Comparison of ENCODE assay signal across 8 cellular contexts in the genomic region with DNA sequence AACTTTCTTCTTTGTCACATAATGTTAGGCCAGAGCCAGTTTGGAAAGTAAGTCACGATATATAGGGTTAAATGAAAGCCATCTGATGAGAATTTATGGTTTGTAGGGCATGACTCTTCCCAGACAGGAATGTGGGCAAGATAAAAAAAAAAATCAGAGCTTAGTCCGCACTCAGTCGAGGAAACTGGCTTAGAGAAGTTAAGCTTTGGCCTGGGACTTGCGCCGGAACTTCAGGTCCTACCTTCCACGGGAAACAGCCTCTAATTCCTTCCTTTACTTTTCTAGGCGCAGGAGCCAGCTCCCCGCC. TPM values are rescaled to one million over a fixed set of nuclear protein-coding genes. Genes with fewer than 3 reads are reported as not detected.
DNase-seq lines count a peak whose midpoint lies in the region; TF ChIP-seq lines count a peak whose summit lies in the region.

No MANE protein-coding gene starts in this region.

- no peak for TF ChIP-seq CTCF in GM06990 (IDR thresholded peaks at IDR 0.05; ENCODE audit: insufficient read depth, low read length, poor library complexity, severe bottlenecking)
- no peak for TF ChIP-seq CTCF in fibroblast of lung (conservative IDR thresholded peaks at IDR 0.05 in 1 of 2, IDR thresholded peaks at IDR 0.05 in 1 of 2; ENCODE audit: low read depth in 1 of 2, low read length in 2 of 2)
- TF ChIP-seq CTCF in prostate gland (IDR thresholded peaks at IDR 0.05), result no peak
- no peak for TF ChIP-seq CTCF in GM13977 (IDR thresholded peaks at IDR 0.05; ENCODE audit: extremely low read depth, insufficient read depth, missing control alignments)

- TF ChIP-seq POLR2A in prostate gland (IDR thresholded peaks at IDR 0.05), result no peak

- H3K4me1 ChIP-seq in SJSA1 (replicated peaks) (peaks cover 18% of the 10 kb centered on the region), fibroblast of lung (ENCODE audit: control insufficient read depth, extremely low read depth, insufficient read depth, low read length) (no peaks in the 10 kb centered on the region), prostate gland (replicated peaks) (peaks cover 7% of the 10 kb centered on the region)

- H3K27ac ChIP-seq in SJSA1, result peak overlapping the region; percentile 85; the same call in 1 of the 2 replicates
- peak overlapping the region; percentile 99 for H3K27ac ChIP-seq in fibroblast of lung (ENCODE audit: insufficient read depth, low read length)
- peak overlapping the region; percentile 95 to 96 for H3K27ac ChIP-seq in prostate gland

- intact Hi-C loops in prostate gland (cut with DNase I), result no loop called here

- DNase-seq in GM06990 (ENCODE audit: extremely low read depth, insufficient read length) (no peak), SJSA1 (ENCODE audit: low read depth in 1 of 2, low spot score in 2 of 2) (no peak), fibroblast of lung (ENCODE audit: low read depth in 2 of 2) (no peak), prostate gland (ENCODE audit: low spot score) (no peak), GF-D8 (lab: John Stamatoyannopoulos, UW) (no peak), GM13977 (ENCODE audit: low spot score) (no peak), DMS114 treated with DMSO at 0.1 percent for 48 hours (lab: John Stamatoyannopoulos, UW; ENCODE audit: unreplicated experiment) (no peak), DMS53 treated with DMSO at 0.1 percent for 48 hours (lab: John Stamatoyannopoulos, UW; ENCODE audit: unreplicated experiment) (no peak)

- H3K27me3 ChIP-seq in GM06990 (replicated peaks; ENCODE audit: control insufficient read depth, insufficient read depth, low read length) (no peaks in the 10 kb centered on the region), SJSA1 (replicated peaks) (no peaks in the 10 kb centered on the region), fibroblast of lung (ENCODE audit: control insufficient read depth, insufficient read depth, low read length) (no peaks in the 10 kb centered on the region), prostate gland (replicated peaks; ENCODE audit: insufficient read depth) (no peaks in the 10 kb centered on the region)

- H3K9ac ChIP-seq in fibroblast of lung (ENCODE audit: insufficient read depth, low read length), result peak overlapping the region; percentile 97

- WGBS in prostate gland, result 0% methylated on average over 8 of the region's 8 CpGs

- peak overlapping the region; percentile 96 for H3K4me3 ChIP-seq in GM06990 (replicated peaks; ENCODE audit: low read depth, low read length)
- peak overlapping the region; percentile 65 for H3K4me3 ChIP-seq in SJSA1
- H3K4me3 ChIP-seq in fibroblast of lung (replicated peaks in 1 of 4; ENCODE audit: control extremely low read depth in 1 of 4, insufficient read depth in 1 of 4, low read depth in 3 of 4, low read length in 4 of 4), result peak overlapping the region; percentile 73 to 95 (median 84)
- peak overlapping the region; percentile 96 to 99 for H3K4me3 ChIP-seq in prostate gland

- H4K20me1 ChIP-seq in fibroblast of lung (ENCODE audit: control insufficient read depth, extremely low read depth, insufficient read depth, low read length), result no peaks in the 10 kb centered on the region

- H3K9me3 ChIP-seq in SJSA1 (replicated peaks) (no peaks in the 10 kb centered on the region), fibroblast of lung (ENCODE audit: control insufficient read depth, insufficient read depth, low read depth, low read length) (no peaks in the 10 kb centered on the region), prostate gland (no peaks in the 10 kb centered on the region)

- peaks cover 67% of the 10 kb centered on the region for H3K79me2 ChIP-seq in fibroblast of lung (ENCODE audit: control insufficient read depth, insufficient read depth, low read length)

- in situ Hi-C loops in GM13977 (cut with MboI; ENCODE audit: low pct_unique_long_range_greater_than_20kb, low sequenced_read_pairs, unreplicated experiment), result no loop called here

- H2AFZ ChIP-seq in fibroblast of lung (ENCODE audit: low read length), result peak overlapping the region; percentile 92

- peak overlapping the region; percentile 79 for H3K4me2 ChIP-seq in fibroblast of lung (ENCODE audit: extremely low read depth, insufficient read depth, low read length)

- H3K36me3 ChIP-seq in GM06990 (ENCODE audit: control insufficient read depth, insufficient read depth, low read length), result no peaks in the 10 kb centered on the region
- H3K36me3 ChIP-seq in SJSA1, result peaks cover 6% of the 10 kb centered on the region; the same call in 1 of the 2 replicates
- no peaks in the 10 kb centered on the region for H3K36me3 ChIP-seq in fibroblast of lung (ENCODE audit: control insufficient read depth, insufficient read depth, low read length)
- H3K36me3 ChIP-seq in prostate gland, result no peaks in the 10 kb centered on the region

RNA-seq across cellular contexts. Expression of gene DDX31, which starts 0.5 kb away (rescaled TPM):
- total RNA-seq in SJSA1 (2014; rRNA removed; shearing (Covaris generic)), result 9.7 and 12.1 TPM in 2 replicates
- 9.5 and 10.1 TPM in 2 replicates for total RNA-seq in fibroblast of lung
- polyA plus RNA-seq in fibroblast of lung, result 10.8 and 13.1 TPM in 2 replicates
- polyA plus RNA-seq in fibroblast of lung (2012), result 7.3 and 10.7 TPM in 2 replicates
- polyA minus RNA-seq in fibroblast of lung (ENCODE audit: low replicate concordance), result 8.1 and 9.2 TPM in 2 replicates
- total RNA-seq in prostate gland, result 10 to 100 TPM; 19.0 to 22.2 TPM

RNA-seq across cellular contexts. Expression of gene GTF3C4, which starts 1.0 kb away (rescaled TPM):
- 10.9 and 17.1 TPM in 2 replicates for total RNA-seq in SJSA1 (2014; rRNA removed; shearing (Covaris generic))
- total RNA-seq in fibroblast of lung (10.8 and 11.4 TPM in 2 replicates), prostate gland (10 to 100 TPM; 16.0 to 17.3 TPM)
- 6.8 and 7.0 TPM in 2 replicates for polyA plus RNA-seq in fibroblast of lung
- 9.5 and 10.4 TPM in 2 replicates for polyA plus RNA-seq in fibroblast of lung (2012)
- 16.2 and 21.7 TPM in 2 replicates for polyA minus RNA-seq in fibroblast of lung (ENCODE audit: low replicate concordance)
